Comparison of ENCODE assay signal across 22 cellular contexts in genomic region chr11:37496196-37496595, GRCh38.
DNase-seq lines count a peak whose midpoint lies in the region; ATAC-seq, FAIRE-seq and TF ChIP-seq lines count a peak whose summit lies in the region.
"Had no signal": no experiment of that assay in that cellular context is flagged by ENCODE, and none has a peak within 500 bp of the region (broad histone marks: within the 10 kb centered on the region; RNA-seq: fewer than 3 reads in every experiment).

No MANE protein-coding gene starts in this region.

- H3K4me1 ChIP-seq in foreskin keratinocyte, result peaks cover 21% of the 10 kb centered on the region

- TF ChIP-seq POLR2A in H54 (IDR thresholded peaks at IDR 0.05; ENCODE audit: low read depth, low read length), result no peak

- no peaks in the 10 kb centered on the region for H3K27me3 ChIP-seq in foreskin keratinocyte
- H3K27me3 ChIP-seq: MG63 had no signal

- no peak for TF ChIP-seq CTCF in foreskin keratinocyte (conservative IDR thresholded peaks at IDR 0.05)

- H3K27ac ChIP-seq in foreskin keratinocyte, result no peak overlapping the region
- H3K27ac ChIP-seq: C4-2B, GM23248 had no signal

- FAIRE-seq in H54 (lab: Jason Lieb, UNC) (peak; percentile 15), RCC 7860 (lab: Jason Lieb, UNC) (peak; percentile 71)
- FAIRE-seq: GM12892 had no signal

- no peak for DNase-seq in H54 (ENCODE audit: insufficient read length, low spot score)
- DNase-seq in RCC 7860 (ENCODE audit: low spot score), result peak; percentile 32
- no peak for DNase-seq in foreskin keratinocyte
- no peak for DNase-seq in NCI-H1694 (lab: John Stamatoyannopoulos, UW)
- no peak for DNase-seq in T-helper 1 cell
- DNase-seq: Caco-2; CD8-positive, alpha-beta T cell; GM23248; H9; KG1; MG63; NCI-H1105 treated with DMSO at 0.1 percent for 48 hours; NCI-H2081; NCI-H446; NCI-H524 treated with DMSO at 0.1 percent for 48 hours; NCI-H774; RPMI8226; SHP77 had no signal

- ATAC-seq in foreskin keratinocyte (peak; percentile 43), GM19023 (IDR thresholded peaks at IDR 0.05; ENCODE audit: unreplicated experiment) (no peak), HG03095 (IDR thresholded peaks at IDR 0.05; ENCODE audit: unreplicated experiment) (no peak)
- ATAC-seq: CD8-positive, alpha-beta T cell had no signal
